In genomic region chr19:13101590-13102415, GRCh38 we compare ENCODE assay signal across 8 cellular contexts. TPM values are rescaled to one million over a fixed set of nuclear protein-coding genes. Genes with fewer than 3 reads are reported as not detected.
DNase-seq lines count a peak whose midpoint lies in the region; ATAC-seq and TF ChIP-seq lines count a peak whose summit lies in the region.

No MANE protein-coding gene starts in this region.

- no peak overlapping the region for H3K18ac ChIP-seq in neuronal stem cell (ENCODE audit: low read length)

- H3K9me3 Mint-ChIP-seq in CD14-positive monocyte = no peaks in the 10 kb centered on the region
- no peaks in the 10 kb centered on the region for H3K9me3 Mint-ChIP-seq in effector memory CD8-positive, alpha-beta T cell

- no peaks in the 10 kb centered on the region for H4K20me1 ChIP-seq in MM.1S (ENCODE audit: insufficient read depth, low read length)

- H3K4me2 ChIP-seq in MM.1S (ENCODE audit: low read depth, low read length) (peak overlapping the region; percentile 95), neuronal stem cell (ENCODE audit: insufficient read depth, low read length, poor library complexity, severe bottlenecking) (no peak overlapping the region)

- H3K23ac ChIP-seq in neuronal stem cell (ENCODE audit: low read depth, low read length, poor library complexity) = no peak overlapping the region

- peak overlapping the region; percentile 90 to 93 (median 92) for H3K27ac Mint-ChIP-seq in CD14-positive monocyte
- peak overlapping the region; percentile 54 to 81 for H3K27ac Mint-ChIP-seq in effector memory CD8-positive, alpha-beta T cell

- peaks cover 5% of the 10 kb centered on the region for H3K79me2 ChIP-seq in MM.1S (ENCODE audit: low read length)

- WGBS in neuronal stem cell (ENCODE audit: extremely low coverage in 2 of 2, insufficient read length in 2 of 2, insufficient replicate concordance in 1 of 2), 2 donors = no CpG with 5 or more reads among the region's 7 CpGs

- no peak overlapping the region for H2BK12ac ChIP-seq in neuronal stem cell (ENCODE audit: low read length)

- no peak for ATAC-seq in effector memory CD8-positive, alpha-beta T cell (replicated peaks)
- ATAC-seq in HG02885 (IDR thresholded peaks at IDR 0.05; ENCODE audit: poor library complexity, unreplicated experiment) (no peak), GM19328 (IDR thresholded peaks at IDR 0.05; ENCODE audit: unreplicated experiment) (no peak)

- no peaks in the 10 kb centered on the region for H3K36me3 ChIP-seq in MM.1S (replicated peaks; ENCODE audit: insufficient read depth, low read length)
- H3K36me3 ChIP-seq in neuronal stem cell (replicated peaks in 1 of 2; ENCODE audit: control insufficient read depth in 2 of 2, insufficient read depth in 2 of 2, low read length in 2 of 2) = peaks cover 3 to 8% of the 10 kb centered on the region in 2 donors

- peaks cover 0 to 1% (median 1%) of the 10 kb centered on the region in 3 donors for H3K27me3 Mint-ChIP-seq in CD14-positive monocyte (ENCODE audit: low read depth in 3 of 3)
- peaks cover 7 to 16% of the 10 kb centered on the region in 2 donors for H3K27me3 Mint-ChIP-seq in effector memory CD8-positive, alpha-beta T cell

- H3K4me1 ChIP-seq in MM.1S (ENCODE audit: low read length) (peaks cover 28% of the 10 kb centered on the region), neuronal stem cell (ENCODE audit: control insufficient read depth in 2 of 2, insufficient read depth in 1 of 2, low read depth in 1 of 2, low read length in 2 of 2) (peaks cover 4 to 9% of the 10 kb centered on the region in 2 donors)

- no peak overlapping the region for H3K14ac ChIP-seq in neuronal stem cell (ENCODE audit: low read length)

- H3K79me1 ChIP-seq in neuronal stem cell (ENCODE audit: low read depth, low read length) = no peaks in the 10 kb centered on the region

- H2AFZ ChIP-seq in MM.1S (ENCODE audit: low read length) (peak overlapping the region; percentile 87), neuronal stem cell (ENCODE audit: low read length) (peak overlapping the region; percentile 93)

- no peaks in the 10 kb centered on the region for H3K9me2 ChIP-seq in MM.1S (replicated peaks; ENCODE audit: insufficient read depth, low read length)

- H3K27ac ChIP-seq in MM.1S (ENCODE audit: low read length) = peak overlapping the region; percentile 54; the same call in 1 of the 2 replicates
- no peak overlapping the region for H3K27ac ChIP-seq in neuronal stem cell (replicated peaks; ENCODE audit: low read length)

- peaks cover 59% of the 10 kb centered on the region for H3K4me1 Mint-ChIP-seq in CD14-positive monocyte
- H3K4me1 Mint-ChIP-seq in effector memory CD8-positive, alpha-beta T cell (ENCODE audit: low read depth in 2 of 2) = peaks cover 35 to 38% of the 10 kb centered on the region in 2 donors

- no peak overlapping the region for H4K91ac ChIP-seq in neuronal stem cell (ENCODE audit: low read depth, low read length, poor library complexity)

- DNase-seq in CD14-positive monocyte (ENCODE audit: low spot score) = no peak
- DNase-seq in MM.1S = no peak
- no peak for DNase-seq in effector memory CD8-positive, alpha-beta T cell
- DNase-seq in neuronal stem cell (ENCODE audit: low spot score) = no peak
- no peak for DNase-seq in NCI-H446 (lab: John Stamatoyannopoulos, UW)
- DNase-seq in mucosa of gallbladder (ENCODE audit: low spot score) = no peak

- no peak overlapping the region for H3K4ac ChIP-seq in neuronal stem cell (ENCODE audit: low read length)

- H3K27me3 ChIP-seq in MM.1S (replicated peaks; ENCODE audit: insufficient read depth, low read length) (peaks cover 22% of the 10 kb centered on the region), neuronal stem cell (ENCODE audit: control insufficient read depth in 3 of 3, insufficient read depth in 3 of 3, low read depth in 1 of 3, low read length in 3 of 3) (peaks cover 25 to 55% (median 52%) of the 10 kb centered on the region in 3 experiments)

- peaks cover 7 to 9% of the 10 kb centered on the region in 2 donors for H3K36me3 Mint-ChIP-seq in CD14-positive monocyte
- peaks cover 42% of the 10 kb centered on the region for H3K36me3 Mint-ChIP-seq in effector memory CD8-positive, alpha-beta T cell (ENCODE audit: insufficient read depth)

- peak overlapping the region; percentile 7 for H2BK15ac ChIP-seq in neuronal stem cell (ENCODE audit: low read length)

- H3K4me3 Mint-ChIP-seq in CD14-positive monocyte = peak overlapping the region; percentile 87 to 97
- peak overlapping the region; percentile 72 to 83 for H3K4me3 Mint-ChIP-seq in effector memory CD8-positive, alpha-beta T cell

- H3K9me3 ChIP-seq in MM.1S (replicated peaks; ENCODE audit: insufficient read depth, low read length) = no peaks in the 10 kb centered on the region
- peaks cover 8 to 9% of the 10 kb centered on the region in 2 donors for H3K9me3 ChIP-seq in neuronal stem cell (replicated peaks in 1 of 2; ENCODE audit: control insufficient read depth in 2 of 2, insufficient read depth in 1 of 2, low read depth in 1 of 2, low read length in 2 of 2)

- no peak overlapping the region for H4K8ac ChIP-seq in neuronal stem cell (ENCODE audit: low read depth, low read length)

- H3K4me3 ChIP-seq in MM.1S (ENCODE audit: low read length) = peak overlapping the region; percentile 67
- peak overlapping the region in 1 of 2 donors; percentile 51 for H3K4me3 ChIP-seq in neuronal stem cell (ENCODE audit: low read length in 2 of 2)

- no peak overlapping the region for H2BK120ac ChIP-seq in neuronal stem cell (ENCODE audit: low read depth, low read length)

- H3F3A ChIP-seq in MM.1S (ENCODE audit: insufficient read depth, low read length) = peaks cover 20% of the 10 kb centered on the region

- H2AK5ac ChIP-seq in neuronal stem cell (ENCODE audit: low read depth, low read length) = no peak overlapping the region

- H3K9ac ChIP-seq in MM.1S (ENCODE audit: low read length) = peak overlapping the region; percentile 56
- peak overlapping the region; percentile 1 for H3K9ac ChIP-seq in neuronal stem cell (ENCODE audit: low read depth, low read length, poor library complexity)

- TF ChIP-seq CTCF in CD14-positive monocyte (IDR thresholded peaks at IDR 0.05) = peak; percentile 10
- TF ChIP-seq CTCF in MM.1S (IDR thresholded peaks at IDR 0.05; ENCODE audit: low read length) = no peak

- intact Hi-C loops in CD14-positive monocyte (cut with micrococcal nuclease) = loop anchor here (5.0 kb wide), 1 partner anchor 50 kb away; the partner anchor contains the start of genes IER2 (in 2 of the 2) and STX10 (in 2 of the 2)

- H2BK5ac ChIP-seq in neuronal stem cell (ENCODE audit: low read length) = peak overlapping the region; percentile 58

RNA-seq across cellular contexts. Expression of gene LYL1, which starts 0.9 kb away (rescaled TPM):
- polyA plus RNA-seq in CD14-positive monocyte = 10 to 100 TPM; 35.7 to 37.1 TPM
- polyA plus RNA-seq in neuronal stem cell (2013, experiment 1 of 2) = 1.1 TPM
- polyA plus RNA-seq in neuronal stem cell (2013, experiment 2 of 2) = 1.1 TPM
- total RNA-seq in mucosa of gallbladder = 11.7 TPM

RNA-seq across cellular contexts. Expression of gene TRMT1, which starts 14.7 kb away (rescaled TPM):
- 10 to 100 TPM; 14.5 TPM for polyA plus RNA-seq in CD14-positive monocyte
- polyA plus RNA-seq in neuronal stem cell (2013, experiment 1 of 2) = 22.9 TPM
- polyA plus RNA-seq in neuronal stem cell (2013, experiment 2 of 2) = 24.4 TPM
- total RNA-seq in mucosa of gallbladder = 35.0 TPM

RNA-seq across cellular contexts. Expression of gene NACC1, which starts 16.3 kb away (rescaled TPM):
- 1 to 10 TPM; 1.1 to 2.2 TPM for polyA plus RNA-seq in CD14-positive monocyte
- 123 TPM for polyA plus RNA-seq in neuronal stem cell (2013, experiment 1 of 2)
- polyA plus RNA-seq in neuronal stem cell (2013, experiment 2 of 2) = 121 TPM
- total RNA-seq in mucosa of gallbladder = 72.0 TPM

RNA-seq across cellular contexts. Expression of gene STX10, which starts 48.4 kb away (rescaled TPM):
- 100 to 1,000 TPM; 158 to 172 TPM for polyA plus RNA-seq in CD14-positive monocyte
- 35.3 TPM for polyA plus RNA-seq in neuronal stem cell (2013, experiment 1 of 2)
- 33.1 TPM for polyA plus RNA-seq in neuronal stem cell (2013, experiment 2 of 2)
- total RNA-seq in mucosa of gallbladder = 57.7 TPM

RNA-seq across cellular contexts. Expression of gene IER2, which starts 48.4 kb away (rescaled TPM):
- 100 to 1,000 TPM; 355 to 601 TPM for polyA plus RNA-seq in CD14-positive monocyte
- polyA plus RNA-seq in neuronal stem cell (2013, experiment 1 of 2) = 64.6 TPM
- 64.5 TPM for polyA plus RNA-seq in neuronal stem cell (2013, experiment 2 of 2)
- total RNA-seq in mucosa of gallbladder = 103 TPM
